Comparison of ENCODE assay signal across 1 cellular context in genomic region chr12:49961993-49962764, GRCh38.
TF ChIP-seq lines count a peak whose summit lies in the region.

No MANE protein-coding gene starts in this region.

TF ChIP-seq in GM23338, 12 proteins besides CTCF, POLR2A, EP300 and RAD21 (continued from another document):
- TF ChIP-seq, protein P1, sequence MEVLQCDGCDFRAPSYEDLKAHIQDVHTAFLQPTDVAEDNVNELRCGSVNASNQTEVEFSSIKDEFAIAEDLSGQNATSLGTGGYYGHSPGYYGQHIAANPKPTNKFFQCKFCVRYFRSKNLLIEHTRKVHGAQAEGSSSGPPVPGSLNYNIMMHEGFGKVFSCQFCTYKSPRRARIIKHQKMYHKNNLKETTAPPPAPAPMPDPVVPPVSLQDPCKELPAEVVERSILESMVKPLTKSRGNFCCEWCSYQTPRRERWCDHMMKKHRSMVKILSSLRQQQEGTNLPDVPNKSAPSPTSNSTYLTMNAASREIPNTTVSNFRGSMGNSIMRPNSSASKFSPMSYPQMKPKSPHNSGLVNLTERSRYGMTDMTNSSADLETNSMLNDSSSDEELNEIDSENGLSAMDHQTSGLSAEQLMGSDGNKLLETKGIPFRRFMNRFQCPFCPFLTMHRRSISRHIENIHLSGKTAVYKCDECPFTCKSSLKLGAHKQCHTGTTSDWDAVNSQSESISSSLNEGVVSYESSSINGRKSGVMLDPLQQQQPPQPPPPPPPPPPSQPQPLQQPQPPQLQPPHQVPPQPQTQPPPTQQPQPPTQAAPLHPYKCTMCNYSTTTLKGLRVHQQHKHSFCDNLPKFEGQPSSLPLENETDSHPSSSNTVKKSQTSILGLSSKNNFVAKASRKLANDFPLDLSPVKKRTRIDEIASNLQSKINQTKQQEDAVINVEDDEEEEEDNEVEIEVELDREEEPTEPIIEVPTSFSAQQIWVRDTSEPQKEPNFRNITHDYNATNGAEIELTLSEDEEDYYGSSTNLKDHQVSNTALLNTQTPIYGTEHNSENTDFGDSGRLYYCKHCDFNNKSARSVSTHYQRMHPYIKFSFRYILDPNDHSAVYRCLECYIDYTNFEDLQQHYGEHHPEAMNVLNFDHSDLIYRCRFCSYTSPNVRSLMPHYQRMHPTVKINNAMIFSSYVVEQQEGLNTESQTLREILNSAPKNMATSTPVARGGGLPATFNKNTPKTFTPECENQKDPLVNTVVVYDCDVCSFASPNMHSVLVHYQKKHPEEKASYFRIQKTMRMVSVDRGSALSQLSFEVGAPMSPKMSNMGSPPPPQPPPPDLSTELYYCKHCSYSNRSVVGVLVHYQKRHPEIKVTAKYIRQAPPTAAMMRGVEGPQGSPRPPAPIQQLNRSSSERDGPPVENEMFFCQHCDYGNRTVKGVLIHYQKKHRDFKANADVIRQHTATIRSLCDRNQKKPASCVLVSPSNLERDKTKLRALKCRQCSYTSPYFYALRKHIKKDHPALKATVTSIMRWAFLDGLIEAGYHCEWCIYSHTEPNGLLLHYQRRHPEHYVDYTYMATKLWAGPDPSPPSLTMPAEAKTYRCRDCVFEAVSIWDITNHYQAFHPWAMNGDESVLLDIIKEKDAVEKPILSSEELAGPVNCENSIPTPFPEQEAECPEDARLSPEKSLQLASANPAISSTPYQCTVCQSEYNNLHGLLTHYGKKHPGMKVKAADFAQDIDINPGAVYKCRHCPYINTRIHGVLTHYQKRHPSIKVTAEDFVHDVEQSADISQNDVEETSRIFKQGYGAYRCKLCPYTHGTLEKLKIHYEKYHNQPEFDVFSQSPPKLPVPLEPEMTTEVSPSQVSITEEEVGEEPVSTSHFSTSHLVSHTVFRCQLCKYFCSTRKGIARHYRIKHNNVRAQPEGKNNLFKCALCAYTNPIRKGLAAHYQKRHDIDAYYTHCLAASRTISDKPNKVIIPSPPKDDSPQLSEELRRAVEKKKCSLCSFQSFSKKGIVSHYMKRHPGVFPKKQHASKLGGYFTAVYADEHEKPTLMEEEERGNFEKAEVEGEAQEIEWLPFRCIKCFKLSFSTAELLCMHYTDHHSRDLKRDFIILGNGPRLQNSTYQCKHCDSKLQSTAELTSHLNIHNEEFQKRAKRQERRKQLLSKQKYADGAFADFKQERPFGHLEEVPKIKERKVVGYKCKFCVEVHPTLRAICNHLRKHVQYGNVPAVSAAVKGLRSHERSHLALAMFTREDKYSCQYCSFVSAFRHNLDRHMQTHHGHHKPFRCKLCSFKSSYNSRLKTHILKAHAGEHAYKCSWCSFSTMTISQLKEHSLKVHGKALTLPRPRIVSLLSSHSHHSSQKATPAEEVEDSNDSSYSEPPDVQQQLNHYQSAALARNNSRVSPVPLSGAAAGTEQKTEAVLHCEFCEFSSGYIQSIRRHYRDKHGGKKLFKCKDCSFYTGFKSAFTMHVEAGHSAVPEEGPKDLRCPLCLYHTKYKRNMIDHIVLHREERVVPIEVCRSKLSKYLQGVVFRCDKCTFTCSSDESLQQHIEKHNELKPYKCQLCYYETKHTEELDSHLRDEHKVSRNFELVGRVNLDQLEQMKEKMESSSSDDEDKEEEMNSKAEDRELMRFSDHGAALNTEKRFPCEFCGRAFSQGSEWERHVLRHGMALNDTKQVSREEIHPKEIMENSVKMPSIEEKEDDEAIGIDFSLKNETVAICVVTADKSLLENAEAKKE (CRISPR knock-in tag; IDR thresholded peaks at IDR 0.05) = no peak
- TF ChIP-seq NANOG (IDR thresholded peaks at IDR 0.05; ENCODE audit: borderline replicate concordance) (no peak), STAT1 (IDR thresholded peaks at IDR 0.05; ENCODE audit: unreplicated experiment) (no peak), JUNB (IDR thresholded peaks at IDR 0.05; ENCODE audit: unreplicated experiment) (no peak), ZNF331 (CRISPR knock-in tag; IDR thresholded peaks at IDR 0.05; ENCODE audit: low read depth) (no peak), POLR2AphosphoS5 (IDR thresholded peaks at IDR 0.05; ENCODE audit: low read depth) (no peak), CREB1 (CRISPR knock-in tag; IDR thresholded peaks at IDR 0.05; ENCODE audit: low read depth) (no peak), EZH2phosphoT487 (IDR thresholded peaks at IDR 0.05; ENCODE audit: unreplicated experiment) (no peak), ZNF114 (CRISPR knock-in tag; IDR thresholded peaks at IDR 0.05) (no peak)
- TF ChIP-seq, protein P2, sequence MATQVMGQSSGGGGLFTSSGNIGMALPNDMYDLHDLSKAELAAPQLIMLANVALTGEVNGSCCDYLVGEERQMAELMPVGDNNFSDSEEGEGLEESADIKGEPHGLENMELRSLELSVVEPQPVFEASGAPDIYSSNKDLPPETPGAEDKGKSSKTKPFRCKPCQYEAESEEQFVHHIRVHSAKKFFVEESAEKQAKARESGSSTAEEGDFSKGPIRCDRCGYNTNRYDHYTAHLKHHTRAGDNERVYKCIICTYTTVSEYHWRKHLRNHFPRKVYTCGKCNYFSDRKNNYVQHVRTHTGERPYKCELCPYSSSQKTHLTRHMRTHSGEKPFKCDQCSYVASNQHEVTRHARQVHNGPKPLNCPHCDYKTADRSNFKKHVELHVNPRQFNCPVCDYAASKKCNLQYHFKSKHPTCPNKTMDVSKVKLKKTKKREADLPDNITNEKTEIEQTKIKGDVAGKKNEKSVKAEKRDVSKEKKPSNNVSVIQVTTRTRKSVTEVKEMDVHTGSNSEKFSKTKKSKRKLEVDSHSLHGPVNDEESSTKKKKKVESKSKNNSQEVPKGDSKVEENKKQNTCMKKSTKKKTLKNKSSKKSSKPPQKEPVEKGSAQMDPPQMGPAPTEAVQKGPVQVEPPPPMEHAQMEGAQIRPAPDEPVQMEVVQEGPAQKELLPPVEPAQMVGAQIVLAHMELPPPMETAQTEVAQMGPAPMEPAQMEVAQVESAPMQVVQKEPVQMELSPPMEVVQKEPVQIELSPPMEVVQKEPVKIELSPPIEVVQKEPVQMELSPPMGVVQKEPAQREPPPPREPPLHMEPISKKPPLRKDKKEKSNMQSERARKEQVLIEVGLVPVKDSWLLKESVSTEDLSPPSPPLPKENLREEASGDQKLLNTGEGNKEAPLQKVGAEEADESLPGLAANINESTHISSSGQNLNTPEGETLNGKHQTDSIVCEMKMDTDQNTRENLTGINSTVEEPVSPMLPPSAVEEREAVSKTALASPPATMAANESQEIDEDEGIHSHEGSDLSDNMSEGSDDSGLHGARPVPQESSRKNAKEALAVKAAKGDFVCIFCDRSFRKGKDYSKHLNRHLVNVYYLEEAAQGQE (IDR thresholded peaks at IDR 0.05; ENCODE audit: unreplicated experiment) = no peak
- TF ChIP-seq, protein P3, sequence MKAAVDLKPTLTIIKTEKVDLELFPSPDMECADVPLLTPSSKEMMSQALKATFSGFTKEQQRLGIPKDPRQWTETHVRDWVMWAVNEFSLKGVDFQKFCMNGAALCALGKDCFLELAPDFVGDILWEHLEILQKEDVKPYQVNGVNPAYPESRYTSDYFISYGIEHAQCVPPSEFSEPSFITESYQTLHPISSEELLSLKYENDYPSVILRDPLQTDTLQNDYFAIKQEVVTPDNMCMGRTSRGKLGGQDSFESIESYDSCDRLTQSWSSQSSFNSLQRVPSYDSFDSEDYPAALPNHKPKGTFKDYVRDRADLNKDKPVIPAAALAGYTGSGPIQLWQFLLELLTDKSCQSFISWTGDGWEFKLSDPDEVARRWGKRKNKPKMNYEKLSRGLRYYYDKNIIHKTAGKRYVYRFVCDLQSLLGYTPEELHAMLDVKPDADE (IDR thresholded peaks at IDR 0.05) = no peak
